In the genomic region with DNA sequence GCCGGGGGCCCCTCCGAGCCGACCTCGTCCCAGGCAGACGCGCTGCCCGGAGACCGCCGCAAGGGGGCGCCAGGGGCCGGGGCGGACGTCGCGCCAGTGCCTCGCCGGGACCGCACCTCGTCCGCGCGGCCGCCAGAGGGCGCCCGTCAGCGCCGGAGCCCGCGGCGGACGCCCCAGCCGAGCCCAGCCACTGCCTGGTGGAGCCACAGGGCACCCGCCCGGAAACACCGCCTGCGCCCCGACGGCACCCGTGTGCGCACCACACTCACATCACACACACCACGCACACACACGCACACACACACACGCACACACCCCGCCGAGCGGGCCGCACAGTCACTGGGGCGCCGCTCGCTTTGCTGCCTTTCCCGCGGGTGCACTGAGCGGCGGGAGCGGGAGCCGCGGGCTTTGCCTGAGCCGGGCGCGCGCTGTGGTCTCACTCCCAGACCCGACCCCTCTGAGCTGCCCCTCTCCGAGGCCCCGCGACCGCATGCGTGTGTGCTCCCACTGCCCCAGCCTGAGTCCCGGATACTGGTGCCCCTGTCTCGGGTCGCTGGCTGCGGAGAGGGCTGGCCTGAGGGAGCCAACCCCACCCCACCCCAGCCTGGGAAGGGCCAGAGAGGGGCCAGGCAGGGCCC, we compare ENCODE assay signal across 2 cellular contexts.
TF ChIP-seq lines count a peak whose summit lies in the region.

No MANE protein-coding gene starts in this region.

TF ChIP-seq in GM23338, 12 proteins besides CTCF, POLR2A, EP300 and RAD21:
- TF ChIP-seq, protein P1, sequence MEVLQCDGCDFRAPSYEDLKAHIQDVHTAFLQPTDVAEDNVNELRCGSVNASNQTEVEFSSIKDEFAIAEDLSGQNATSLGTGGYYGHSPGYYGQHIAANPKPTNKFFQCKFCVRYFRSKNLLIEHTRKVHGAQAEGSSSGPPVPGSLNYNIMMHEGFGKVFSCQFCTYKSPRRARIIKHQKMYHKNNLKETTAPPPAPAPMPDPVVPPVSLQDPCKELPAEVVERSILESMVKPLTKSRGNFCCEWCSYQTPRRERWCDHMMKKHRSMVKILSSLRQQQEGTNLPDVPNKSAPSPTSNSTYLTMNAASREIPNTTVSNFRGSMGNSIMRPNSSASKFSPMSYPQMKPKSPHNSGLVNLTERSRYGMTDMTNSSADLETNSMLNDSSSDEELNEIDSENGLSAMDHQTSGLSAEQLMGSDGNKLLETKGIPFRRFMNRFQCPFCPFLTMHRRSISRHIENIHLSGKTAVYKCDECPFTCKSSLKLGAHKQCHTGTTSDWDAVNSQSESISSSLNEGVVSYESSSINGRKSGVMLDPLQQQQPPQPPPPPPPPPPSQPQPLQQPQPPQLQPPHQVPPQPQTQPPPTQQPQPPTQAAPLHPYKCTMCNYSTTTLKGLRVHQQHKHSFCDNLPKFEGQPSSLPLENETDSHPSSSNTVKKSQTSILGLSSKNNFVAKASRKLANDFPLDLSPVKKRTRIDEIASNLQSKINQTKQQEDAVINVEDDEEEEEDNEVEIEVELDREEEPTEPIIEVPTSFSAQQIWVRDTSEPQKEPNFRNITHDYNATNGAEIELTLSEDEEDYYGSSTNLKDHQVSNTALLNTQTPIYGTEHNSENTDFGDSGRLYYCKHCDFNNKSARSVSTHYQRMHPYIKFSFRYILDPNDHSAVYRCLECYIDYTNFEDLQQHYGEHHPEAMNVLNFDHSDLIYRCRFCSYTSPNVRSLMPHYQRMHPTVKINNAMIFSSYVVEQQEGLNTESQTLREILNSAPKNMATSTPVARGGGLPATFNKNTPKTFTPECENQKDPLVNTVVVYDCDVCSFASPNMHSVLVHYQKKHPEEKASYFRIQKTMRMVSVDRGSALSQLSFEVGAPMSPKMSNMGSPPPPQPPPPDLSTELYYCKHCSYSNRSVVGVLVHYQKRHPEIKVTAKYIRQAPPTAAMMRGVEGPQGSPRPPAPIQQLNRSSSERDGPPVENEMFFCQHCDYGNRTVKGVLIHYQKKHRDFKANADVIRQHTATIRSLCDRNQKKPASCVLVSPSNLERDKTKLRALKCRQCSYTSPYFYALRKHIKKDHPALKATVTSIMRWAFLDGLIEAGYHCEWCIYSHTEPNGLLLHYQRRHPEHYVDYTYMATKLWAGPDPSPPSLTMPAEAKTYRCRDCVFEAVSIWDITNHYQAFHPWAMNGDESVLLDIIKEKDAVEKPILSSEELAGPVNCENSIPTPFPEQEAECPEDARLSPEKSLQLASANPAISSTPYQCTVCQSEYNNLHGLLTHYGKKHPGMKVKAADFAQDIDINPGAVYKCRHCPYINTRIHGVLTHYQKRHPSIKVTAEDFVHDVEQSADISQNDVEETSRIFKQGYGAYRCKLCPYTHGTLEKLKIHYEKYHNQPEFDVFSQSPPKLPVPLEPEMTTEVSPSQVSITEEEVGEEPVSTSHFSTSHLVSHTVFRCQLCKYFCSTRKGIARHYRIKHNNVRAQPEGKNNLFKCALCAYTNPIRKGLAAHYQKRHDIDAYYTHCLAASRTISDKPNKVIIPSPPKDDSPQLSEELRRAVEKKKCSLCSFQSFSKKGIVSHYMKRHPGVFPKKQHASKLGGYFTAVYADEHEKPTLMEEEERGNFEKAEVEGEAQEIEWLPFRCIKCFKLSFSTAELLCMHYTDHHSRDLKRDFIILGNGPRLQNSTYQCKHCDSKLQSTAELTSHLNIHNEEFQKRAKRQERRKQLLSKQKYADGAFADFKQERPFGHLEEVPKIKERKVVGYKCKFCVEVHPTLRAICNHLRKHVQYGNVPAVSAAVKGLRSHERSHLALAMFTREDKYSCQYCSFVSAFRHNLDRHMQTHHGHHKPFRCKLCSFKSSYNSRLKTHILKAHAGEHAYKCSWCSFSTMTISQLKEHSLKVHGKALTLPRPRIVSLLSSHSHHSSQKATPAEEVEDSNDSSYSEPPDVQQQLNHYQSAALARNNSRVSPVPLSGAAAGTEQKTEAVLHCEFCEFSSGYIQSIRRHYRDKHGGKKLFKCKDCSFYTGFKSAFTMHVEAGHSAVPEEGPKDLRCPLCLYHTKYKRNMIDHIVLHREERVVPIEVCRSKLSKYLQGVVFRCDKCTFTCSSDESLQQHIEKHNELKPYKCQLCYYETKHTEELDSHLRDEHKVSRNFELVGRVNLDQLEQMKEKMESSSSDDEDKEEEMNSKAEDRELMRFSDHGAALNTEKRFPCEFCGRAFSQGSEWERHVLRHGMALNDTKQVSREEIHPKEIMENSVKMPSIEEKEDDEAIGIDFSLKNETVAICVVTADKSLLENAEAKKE (CRISPR knock-in tag; IDR thresholded peaks at IDR 0.05): no peak
- TF ChIP-seq EZH2 (IDR thresholded peaks at IDR 0.05; ENCODE audit: low read depth, unreplicated experiment) (no peak), CREB1 (CRISPR knock-in tag; IDR thresholded peaks at IDR 0.05; ENCODE audit: low read depth) (peak; percentile 67)
- TF ChIP-seq, protein P2, sequence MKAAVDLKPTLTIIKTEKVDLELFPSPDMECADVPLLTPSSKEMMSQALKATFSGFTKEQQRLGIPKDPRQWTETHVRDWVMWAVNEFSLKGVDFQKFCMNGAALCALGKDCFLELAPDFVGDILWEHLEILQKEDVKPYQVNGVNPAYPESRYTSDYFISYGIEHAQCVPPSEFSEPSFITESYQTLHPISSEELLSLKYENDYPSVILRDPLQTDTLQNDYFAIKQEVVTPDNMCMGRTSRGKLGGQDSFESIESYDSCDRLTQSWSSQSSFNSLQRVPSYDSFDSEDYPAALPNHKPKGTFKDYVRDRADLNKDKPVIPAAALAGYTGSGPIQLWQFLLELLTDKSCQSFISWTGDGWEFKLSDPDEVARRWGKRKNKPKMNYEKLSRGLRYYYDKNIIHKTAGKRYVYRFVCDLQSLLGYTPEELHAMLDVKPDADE (IDR thresholded peaks at IDR 0.05): no peak
TF ChIP-seq in GM23338: peak in this region for 1.

TF ChIP-seq in H1, 55 proteins besides CTCF, POLR2A, EP300 and RAD21:
- TF ChIP-seq GTF2F1 (IDR thresholded peaks at IDR 0.05; ENCODE audit: borderline replicate concordance, low read depth, low read length): no peak
- no peak for TF ChIP-seq SUZ12 (IDR thresholded peaks at IDR 0.05; ENCODE audit: low read length)
- peak; percentile 60; the same call in 1 of the 2 replicates for TF ChIP-seq YY1 (IDR thresholded peaks at IDR 0.05; ENCODE audit: low read depth, low read length)
- no peak for TF ChIP-seq RNF2 (IDR thresholded peaks at IDR 0.05; ENCODE audit: borderline replicate concordance, low read depth, low read length, missing control alignments, poor library complexity, severe bottlenecking)
- TF ChIP-seq TAF1 (IDR thresholded peaks at IDR 0.05; ENCODE audit: low read depth, low read length): peak; percentile 41; the same call in 1 of the 2 replicates
- no peak for TF ChIP-seq TEAD4 (IDR thresholded peaks at IDR 0.05; ENCODE audit: low read depth, low read length)
- no peak for TF ChIP-seq POLR2AphosphoS5 (IDR thresholded peaks at IDR 0.05; ENCODE audit: low read depth, low read length)
- no peak for TF ChIP-seq SAP30 (IDR thresholded peaks at IDR 0.05; ENCODE audit: insufficient read depth, insufficient replicate concordance, low read length)
- TF ChIP-seq CEBPB (IDR thresholded peaks at IDR 0.05; ENCODE audit: low read depth, low read length): no peak
- no peak for TF ChIP-seq MAFK (IDR thresholded peaks at IDR 0.05; ENCODE audit: low read depth, low read length)
- TF ChIP-seq TAF7 (optimal IDR thresholded peaks at IDR 0.05; ENCODE audit: borderline replicate concordance, low read depth, low read length): peak; percentile 83
- TF ChIP-seq GABPA (IDR thresholded peaks at IDR 0.05; ENCODE audit: borderline replicate concordance, insufficient read depth, low read length): 0 out of 2 replicates have a peak, but pooled peaks have one; percentile 43
- TF ChIP-seq KDM4A (IDR thresholded peaks at IDR 0.05; ENCODE audit: low read depth, low read length, severe bottlenecking): peak; percentile 93
- TF ChIP-seq CTBP2 (IDR thresholded peaks at IDR 0.05; ENCODE audit: borderline replicate concordance, insufficient read depth, insufficient read length, low read length): no peak
- TF ChIP-seq SRF (IDR thresholded peaks at IDR 0.05; ENCODE audit: low read depth, low read length): peak; percentile 39
- TF ChIP-seq HDAC6 (IDR thresholded peaks at IDR 0.05; ENCODE audit: low read depth, low read length): no peak
- no peak for TF ChIP-seq EZH2 (IDR thresholded peaks at IDR 0.05; ENCODE audit: low read depth, low read length, severe bottlenecking)
- no peak; the same call in 1 of the 2 replicates for TF ChIP-seq CHD2 (IDR thresholded peaks at IDR 0.05; ENCODE audit: low read length)
- TF ChIP-seq, protein P3, sequence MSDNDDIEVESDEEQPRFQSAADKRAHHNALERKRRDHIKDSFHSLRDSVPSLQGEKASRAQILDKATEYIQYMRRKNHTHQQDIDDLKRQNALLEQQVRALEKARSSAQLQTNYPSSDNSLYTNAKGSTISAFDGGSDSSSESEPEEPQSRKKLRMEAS (IDR thresholded peaks at IDR 0.05): peak; percentile 56; the same call in 1 of the 2 replicates
- TF ChIP-seq SIN3A (conservative IDR thresholded peaks at IDR 0.05 in 1 of 2, IDR thresholded peaks at IDR 0.05 in 1 of 2; ENCODE audit: low read depth in 1 of 2, low read length in 2 of 2): no peak
- peak; percentile 47; the same call in 1 of the 2 replicates for TF ChIP-seq BACH1 (IDR thresholded peaks at IDR 0.05; ENCODE audit: low read length)
- peak; percentile 64 for TF ChIP-seq CREB1 (IDR thresholded peaks at IDR 0.05)
